ENCODE assay signal across 12 cellular contexts in the genomic region with DNA sequence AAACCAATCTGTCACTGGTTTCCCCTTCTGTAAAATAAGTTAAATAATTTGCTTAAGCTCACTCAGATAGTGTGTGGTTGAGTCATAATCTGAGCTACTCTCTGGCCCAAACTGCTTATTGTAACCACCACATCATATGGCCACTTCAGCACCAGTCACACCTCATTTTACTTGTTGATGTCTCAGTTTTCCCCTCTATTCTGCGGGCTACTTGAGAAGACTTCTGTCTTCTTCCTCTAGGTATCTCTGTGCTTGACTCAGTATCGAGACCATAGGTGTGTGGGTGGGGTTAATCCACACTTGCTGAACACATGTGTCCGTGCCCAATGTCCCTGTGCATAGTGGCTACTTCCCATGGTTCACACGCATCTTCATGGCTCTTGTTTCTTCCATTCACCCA. TPM values are rescaled to one million over a fixed set of nuclear protein-coding genes. Genes with fewer than 3 reads are reported as not detected.
A peak's percentile ranks its signal among the peaks of the same experiment; 100 is the strongest.
DNase-seq lines count a peak whose midpoint lies in the region; ATAC-seq, FAIRE-seq and TF ChIP-seq lines count a peak whose summit lies in the region.
"Had no signal": no experiment of that assay in that cellular context is flagged by ENCODE, and none has a peak within 500 bp of the region (broad histone marks: within the 10 kb centered on the region; RNA-seq: fewer than 3 reads in every experiment).

No MANE protein-coding gene starts in this region.

- DNase-seq in GM12891 (ENCODE audit: insufficient read length, low spot score) (no peak), BE2C (no peak), AG08396 (ENCODE audit: low spot score) (no peak), left cardiac atrium (no peak)
- DNase-seq in activated effector memory CD4-positive, alpha-beta T cell treated with anti-CD3 and anti-CD28 coated beads, Interleukin-2, amount 50 U/mL, for 16 hours: no peak
- DNase-seq: CD8-positive, alpha-beta memory T cell; endodermal cell; stimulated activated CD4-positive, alpha-beta T cell treated with anti-CD3 and anti-CD28 coated beads, Interleukin-2, amount 100 ng/mL, for 48 hours had no signal

- H3K4me3 ChIP-seq in BE2C (ENCODE audit: low read depth, low read length): no peak overlapping the region

- FAIRE-seq in GM12891 (lab: Jason Lieb, UNC): no peak
- FAIRE-seq: urothelium cell line had no signal

- TF ChIP-seq POLR2A in GM12891 (IDR thresholded peaks at IDR 0.05; ENCODE audit: low read depth, low read length): no peak

- peak; percentile 79 for ATAC-seq in GM18873 (IDR thresholded peaks at IDR 0.05; ENCODE audit: low FRiP score, unreplicated experiment)
- ATAC-seq in HG02588 (IDR thresholded peaks at IDR 0.05; ENCODE audit: unreplicated experiment): peak; percentile 81
- ATAC-seq in HG03439 (IDR thresholded peaks at IDR 0.05; ENCODE audit: unreplicated experiment): peak; percentile 70
- no peak for ATAC-seq in left cardiac atrium

- no peaks in the 10 kb centered on the region for H3K27me3 ChIP-seq in BE2C

- no peaks in the 10 kb centered on the region for H3K9me3 ChIP-seq in BE2C

- H3K36me3 ChIP-seq in BE2C: no peaks in the 10 kb centered on the region

- intact Hi-C loops in left cardiac atrium (cut with DNase I): no loop called here

- peaks cover 37% of the 10 kb centered on the region for H3K4me1 ChIP-seq in BE2C

- TF ChIP-seq CTCF in BE2C (IDR thresholded peaks at IDR 0.05; ENCODE audit: low read depth, low read length): no peak

TF ChIP-seq in GM12891, 5 proteins besides CTCF, POLR2A, EP300 and RAD21:
- TF ChIP-seq POU2F2 (IDR thresholded peaks at IDR 0.05; ENCODE audit: low read depth, low read length) (peak; percentile 95), TAF1 (IDR thresholded peaks at IDR 0.05; ENCODE audit: low read depth, low read length) (no peak), SPI1 (IDR thresholded peaks at IDR 0.05; ENCODE audit: low read depth, low read length) (no peak)

RNA-seq across cellular contexts. Expression of a gene that starts 32.9 kb away (rescaled TPM):
- polyA plus RNA-seq in GM12891 (2012; ENCODE audit: low read depth, missing spikeins): 2.1 TPM
- 16.2 TPM for polyA plus RNA-seq in BE2C (2012; ENCODE audit: insufficient read depth, insufficient read length, low read depth)
- 1 to 10 TPM in 1 of 2 donors, under 1 TPM in 1; 0.94 to 2.0 TPM for total RNA-seq in left cardiac atrium
- polyA plus RNA-seq: CD8-positive, alpha-beta memory T cell had no signal

RNA-seq across cellular contexts. Expression of a gene that starts 55.9 kb away (rescaled TPM):
- polyA plus RNA-seq in GM12891 (2012; ENCODE audit: low read depth, missing spikeins): 4.4 TPM
- 14.2 TPM for polyA plus RNA-seq in BE2C (2012; ENCODE audit: insufficient read depth, insufficient read length, low read depth)
- 1 to 10 TPM; 6.8 to 7.8 TPM for total RNA-seq in left cardiac atrium

RNA-seq across cellular contexts. Expression of a gene that starts 59.3 kb away (rescaled TPM):
- 34.4 TPM for polyA plus RNA-seq in GM12891 (2012; ENCODE audit: low read depth, missing spikeins)
- 156 TPM for polyA plus RNA-seq in BE2C (2012; ENCODE audit: insufficient read depth, insufficient read length, low read depth)
- total RNA-seq in left cardiac atrium: 10 to 100 TPM; 43.6 to 52.8 TPM

Comparison
In these comparisons a context has a peak if more than half of its experiments do, and no peak if none do; other contexts are left out.
1. ATAC-seq: peak in GM18873 (single experiment), HG02588 (single experiment) and HG03439 (single experiment); none in left cardiac atrium (0 of 2).